ENCODE assay signal across 8 cellular contexts in the genomic region with DNA sequence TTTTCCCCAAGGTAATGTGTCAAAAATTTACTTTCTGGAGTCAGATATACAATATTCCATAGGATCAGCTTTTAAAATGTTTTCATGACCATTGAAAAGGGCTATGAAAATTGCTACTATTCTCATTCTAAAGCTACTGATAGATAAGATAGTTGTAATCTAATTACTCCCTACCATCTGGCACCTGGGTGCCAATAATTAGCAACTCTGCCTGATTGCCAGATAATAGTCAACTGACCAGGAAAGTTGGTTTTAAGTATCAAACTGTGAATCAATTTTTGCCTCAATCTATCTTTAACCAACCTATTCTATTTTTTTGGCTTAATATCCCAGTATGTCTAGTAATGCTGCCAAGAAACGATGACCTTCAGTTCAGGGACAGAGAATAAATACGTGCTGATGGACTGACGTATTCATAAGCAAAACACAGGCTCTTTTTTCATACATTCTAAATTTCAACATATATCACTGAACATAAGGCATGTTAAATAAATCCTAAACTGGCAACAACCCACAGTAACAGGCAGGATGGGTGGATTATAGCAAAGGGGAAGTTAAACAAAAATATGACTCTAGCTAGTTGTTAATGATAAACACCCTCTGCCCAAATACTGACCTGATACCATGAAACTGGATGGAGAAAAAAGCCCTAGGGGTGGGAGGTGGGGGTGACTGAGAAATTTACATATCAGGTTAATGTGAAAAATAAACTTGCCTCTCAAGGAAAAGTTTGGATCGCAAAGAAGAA. TPM values are rescaled to one million over a fixed set of nuclear protein-coding genes. Genes with fewer than 3 reads are reported as not detected.
DNase-seq lines count a peak whose midpoint lies in the region; ATAC-seq and TF ChIP-seq lines count a peak whose summit lies in the region.

No MANE protein-coding gene starts in this region.

- peaks cover 2 to 78% (median 63%) of the 10 kb centered on the region in 9 donors for H3K4me1 ChIP-seq in heart right ventricle
- peaks cover 0 to 49% of the 10 kb centered on the region in 2 donors for H3K4me1 ChIP-seq in right atrium auricular region
- H3K4me1 ChIP-seq in urinary bladder (ENCODE audit: insufficient read depth), result peaks cover 2% of the 10 kb centered on the region

- H3K36me3 ChIP-seq in heart right ventricle (no peaks in the 10 kb centered on the region), right atrium auricular region (no peaks in the 10 kb centered on the region), urinary bladder (ENCODE audit: insufficient read depth) (no peaks in the 10 kb centered on the region)

- no peaks in the 10 kb centered on the region for H3K27me3 ChIP-seq in heart right ventricle
- H3K27me3 ChIP-seq in right atrium auricular region, result no peaks in the 10 kb centered on the region

- ATAC-seq in heart right ventricle, result peak in 5 of 8 donors; percentile 27 to 63 (median 56)

- TF ChIP-seq CTCF in heart right ventricle (IDR thresholded peaks at IDR 0.05) (peak in 1 of 9 donors; percentile 10), right atrium auricular region (IDR thresholded peaks at IDR 0.05) (no peak), fibroblast of pulmonary artery (IDR thresholded peaks at IDR 0.05; ENCODE audit: low read length, missing control alignments) (no peak)

- DNase-seq in heart right ventricle, result peak in 1 of 2 donors; percentile 19
- DNase-seq in right atrium auricular region (ENCODE audit: low spot score), result no peak
- peak; percentile 62 for DNase-seq in NCI-H82 treated with DMSO at 0.1 percent for 48 hours (lab: John Stamatoyannopoulos, UW; ENCODE audit: unreplicated experiment)
- peak; percentile 77 for DNase-seq in fibroblast of pulmonary artery (ENCODE audit: low read depth)
- no peak for DNase-seq in NCI-H2029 (lab: John Stamatoyannopoulos, UW)
- no peak for DNase-seq in stimulated activated naive CD4-positive, alpha-beta T cell (lab: John Stamatoyannopoulos, UW)
- DNase-seq in LoVo (ENCODE audit: low spot score), result no peak

- H3K4me3 ChIP-seq in heart right ventricle (peak overlapping the region in 1 of 10 donors; percentile 1), right atrium auricular region (no peak overlapping the region), fibroblast of pulmonary artery (replicated peaks; ENCODE audit: low read depth, low read length) (no peak overlapping the region), urinary bladder (ENCODE audit: low read depth, low read length) (no peak overlapping the region)

- H3K27ac ChIP-seq in heart right ventricle, result peak overlapping the region in 6 of 10 donors; percentile 0 to 46 (median 22)
- no peak overlapping the region for H3K27ac ChIP-seq in right atrium auricular region
- H3K27ac ChIP-seq in urinary bladder (ENCODE audit: low read depth), result peak overlapping the region; percentile 10

- H3K9me3 ChIP-seq in heart right ventricle, result no peaks in the 10 kb centered on the region
- H3K9me3 ChIP-seq in right atrium auricular region, result no peaks in the 10 kb centered on the region

- WGBS in heart right ventricle, 2 donors, result 28 to 30% methylated on average over 4 of the region's 4 CpGs
- 58% methylated on average over 4 of the region's 4 CpGs for WGBS in urinary bladder

- intact Hi-C loops in heart right ventricle (cut with DNase I), result no loop called here

RNA-seq across cellular contexts. Expression of a gene that starts 18.2 kb away (rescaled TPM):
- 10 to 100 TPM in 5 of 10 donors, 1 to 10 TPM in 5; 7.0 to 11.7 (median 9.9) TPM for total RNA-seq in heart right ventricle
- polyA plus RNA-seq in heart right ventricle, result 1 to 10 TPM; 2.6 to 3.4 TPM
- 10 to 100 TPM in 1 of 2 donors, 1 to 10 TPM in 1; 7.8 to 12.4 TPM for total RNA-seq in right atrium auricular region
- 11.1 TPM for total RNA-seq in urinary bladder
- 7.7 TPM for polyA plus RNA-seq in urinary bladder

Comparison
In these comparisons a context has a peak if more than half of its experiments do, and no peak if none do; other contexts are left out.
1. H3K27ac ChIP-seq: peak in heart right ventricle (6 of 10) and urinary bladder (single experiment); none in right atrium auricular region (0 of 2).
2. DNase-seq: peak in NCI-H82 treated with DMSO at 0.1 percent for 48 hours (single experiment) and fibroblast of pulmonary artery (single experiment); none in right atrium auricular region (single experiment), NCI-H2029 (single experiment), stimulated activated naive CD4-positive, alpha-beta T cell (0 of 6) and LoVo (single experiment).